ENCODE assay signal across 26 cellular contexts in the genomic region with DNA sequence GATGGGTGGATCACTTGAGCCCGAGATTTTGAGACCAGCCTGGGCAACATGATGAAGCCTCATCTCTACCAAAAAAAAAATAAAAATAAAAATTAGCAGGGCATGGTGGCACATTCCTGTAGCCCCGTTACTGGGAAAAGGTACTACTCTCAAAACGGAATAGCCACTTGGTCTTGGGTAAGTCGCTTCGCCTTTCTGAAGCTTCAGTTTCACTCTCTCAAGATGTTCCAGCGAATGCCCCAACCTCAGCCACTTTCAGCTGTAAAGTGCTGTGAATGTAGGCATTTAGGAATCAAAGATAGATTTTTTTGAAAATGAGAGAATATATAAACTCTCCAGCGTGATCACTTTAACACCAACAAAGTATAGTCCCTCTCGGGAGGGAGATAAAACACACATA.
"Had no signal": no experiment of that assay in that cellular context is flagged by ENCODE, and none has a peak within 500 bp of the region (broad histone marks: within the 10 kb centered on the region; RNA-seq: fewer than 3 reads in every experiment).

No MANE protein-coding gene starts in this region.

- H3K36me3 ChIP-seq: SJSA1 had no signal

- H3K4me3 ChIP-seq: SJSA1, SK-N-MC had no signal

- H3K4me1 ChIP-seq: SJSA1 had no signal

- H3K9me3 ChIP-seq: SJSA1 had no signal

- H3K27me3 ChIP-seq: SJSA1 had no signal

- FAIRE-seq: HepG2, RCC 7860 had no signal

- ATAC-seq: HepG2 had no signal

- DNase-seq: IMR-90; Karpas-422; KG1; NCI-H1092; NCI-H1105 treated with DMSO at 0.1 percent for 48 hours; NCI-H1417 treated with DMSO at 0.1 percent for 48 hours; NCI-H146; NCI-H1694 treated with DMSO at 0.1 percent for 48 hours; NCI-H1930; NCI-H2081; NCI-H2107; NCI-H2171; NCI-H226; NCI-H446; NCI-H510A; NCI-H524 treated with DMSO at 0.1 percent for 48 hours; NCI-H69; NCI-H774; NK-92 treated with Interleukin-12 subunit alpha and Interleukin-12 subunit beta, amount 100 ng/mL, for 24 hours; Right ventricle myocardium superior; RPMI8226; SIG-M5 had no signal

- H3K27ac ChIP-seq: SJSA1, SK-N-MC had no signal
